ENCODE assay signal across 8 cellular contexts in the genomic region with DNA sequence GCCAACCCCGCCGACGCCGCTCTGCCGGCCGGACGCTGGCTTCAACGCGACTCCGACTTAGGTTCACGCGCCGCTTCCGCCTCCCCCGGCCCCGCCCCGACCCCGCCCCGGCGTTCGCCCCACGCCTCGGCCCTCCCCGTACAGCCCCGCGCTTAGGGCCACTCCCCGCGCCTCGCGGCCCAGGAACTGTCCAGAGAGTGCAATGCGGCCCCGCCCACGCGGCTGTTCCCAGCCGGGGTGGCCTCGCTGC. TPM values are rescaled to one million over a fixed set of nuclear protein-coding genes. Genes with fewer than 3 reads are reported as not detected.
A peak's percentile ranks its signal among the peaks of the same experiment; 100 is the strongest.
DNase-seq lines count a peak whose midpoint lies in the region; ATAC-seq, FAIRE-seq and TF ChIP-seq lines count a peak whose summit lies in the region.

A gene with protein sequence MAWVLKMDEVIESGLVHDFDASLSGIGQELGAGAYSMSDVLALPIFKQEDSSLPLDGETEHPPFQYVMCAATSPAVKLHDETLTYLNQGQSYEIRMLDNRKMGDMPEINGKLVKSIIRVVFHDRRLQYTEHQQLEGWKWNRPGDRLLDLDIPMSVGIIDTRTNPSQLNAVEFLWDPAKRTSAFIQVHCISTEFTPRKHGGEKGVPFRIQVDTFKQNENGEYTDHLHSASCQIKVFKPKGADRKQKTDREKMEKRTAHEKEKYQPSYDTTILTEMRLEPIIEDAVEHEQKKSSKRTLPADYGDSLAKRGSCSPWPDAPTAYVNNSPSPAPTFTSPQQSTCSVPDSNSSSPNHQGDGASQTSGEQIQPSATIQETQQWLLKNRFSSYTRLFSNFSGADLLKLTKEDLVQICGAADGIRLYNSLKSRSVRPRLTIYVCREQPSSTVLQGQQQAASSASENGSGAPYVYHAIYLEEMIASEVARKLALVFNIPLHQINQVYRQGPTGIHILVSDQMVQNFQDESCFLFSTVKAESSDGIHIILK (minus strand): TSS at position 78 of the 250 bp plus-strand sequence. CDS start 557 bp downstream, outside the sequence.

- no peaks in the 10 kb centered on the region for H3K27me3 ChIP-seq in GM12878 (replicated peaks in 1 of 2; ENCODE audit: control insufficient read depth in 2 of 2, insufficient read depth in 2 of 2, low read length in 1 of 2)

- intact Hi-C loops in GM12878 (cut with micrococcal nuclease; ENCODE audit: unreplicated experiment): no loop called here

- no peak for TF ChIP-seq POLR2A in GM12878 (IDR thresholded peaks at IDR 0.05; ENCODE audit: low read depth, low read length)

- no peaks in the 10 kb centered on the region for H3K4me1 ChIP-seq in GM12878 (ENCODE audit: control insufficient read depth, insufficient read depth, low read length)

- no peaks in the 10 kb centered on the region for H3K9me3 Mint-ChIP-seq in immature natural killer cell
- H3K9me3 Mint-ChIP-seq in stimulated activated effector memory CD8-positive, alpha-beta T cell treated with anti-CD3 and anti-CD28 coated beads, Interleukin-12 subunit alpha, Interleukin-12 subunit beta, amount 100 ng/mL, for 72 hours: no peaks in the 10 kb centered on the region

- in situ Hi-C loops in GM12878 (cut with MboI): no loop called here

- H3K4me3 ChIP-seq in LNCaP clone FGC (ENCODE audit: low read depth, low read length) (peak within 1 kb of the TSS; percentile 83), GM12878 (peak within 1 kb of the TSS; percentile 86)

- RAD21 ChIA-PET in GM12878 (lab: Charles Lee; ENCODE audit: unreplicated experiment): interaction anchor here (1.0 to 2.1 kb wide), 4 partner anchors 11 to 359 kb away, joined by 3 to 9 read pairs (median 8); partner anchors contain the start of gene PDCD6IP

- peaks cover 51 to 56% of the 10 kb centered on the region in 2 donors for H3K4me1 Mint-ChIP-seq in immature natural killer cell
- H3K4me1 Mint-ChIP-seq in stimulated activated effector memory CD8-positive, alpha-beta T cell treated with anti-CD3 and anti-CD28 coated beads, Interleukin-12 subunit alpha, Interleukin-12 subunit beta, amount 100 ng/mL, for 72 hours: peaks cover 39% of the 10 kb centered on the region

- peak; percentile 88 for ATAC-seq in GM12878
- no peak for ATAC-seq in stimulated activated effector memory CD8-positive, alpha-beta T cell treated with anti-CD3 and anti-CD28 coated beads, Interleukin-12 subunit alpha, Interleukin-12 subunit beta, amount 100 ng/mL, for 72 hours

- 0% methylated on average over 6 of the region's 36 CpGs for WGBS in GM12878 (ENCODE audit: insufficient coverage, insufficient replicate concordance, low lambda C conversion rate, missing lambda C conversion rate)

- no peak for TF ChIP-seq EP300 in GM12878 (IDR thresholded peaks at IDR 0.05; ENCODE audit: borderline replicate concordance in 1 of 2, control insufficient read depth in 1 of 2, low read depth in 2 of 2, low read length in 2 of 2)

- H3K9me3 ChIP-seq in GM12878 (replicated peaks; ENCODE audit: control insufficient read depth, insufficient read depth, low read length): no peaks in the 10 kb centered on the region

- no TSS peak for BruUV-seq in GM12878 (replicated peaks; lab: Mats Ljungman, UMichigan)

- peak within 1 kb of the TSS; percentile 92 for H3K4me2 ChIP-seq in GM12878 (ENCODE audit: control insufficient read depth, insufficient read depth)

- peaks cover 0 to 4% (median 0%) of the 10 kb centered on the region in 3 donors for H3K36me3 Mint-ChIP-seq in immature natural killer cell
- peaks cover 10% of the 10 kb centered on the region for H3K36me3 Mint-ChIP-seq in stimulated activated effector memory CD8-positive, alpha-beta T cell treated with anti-CD3 and anti-CD28 coated beads, Interleukin-12 subunit alpha, Interleukin-12 subunit beta, amount 100 ng/mL, for 72 hours

- FAIRE-seq in GM12878 (lab: Jason Lieb, UNC): no peak

- CTCF ChIA-PET in GM12878 (lab: Yijun Ruan, JAX): interaction anchor here (0.6 to 3.5 kb wide), 6 partner anchors 13 to 366 kb away, joined by 3 to 19 read pairs (median 4); no protein-coding TSS in a partner anchor

- TF ChIP-seq RAD21 in GM12878 (IDR thresholded peaks at IDR 0.05; ENCODE audit: insufficient read depth, low read depth, low read length): no peak

- SMC1A ChIA-PET in GM12878 (lab: Charles Lee; ENCODE audit: uncharacterized antibody, unreplicated experiment): interaction anchor here (1.3 to 2.4 kb wide), 3 partner anchors 10 to 308 kb away, joined by 3 to 10 read pairs (median 4); no protein-coding TSS in a partner anchor

- H3K79me2 ChIP-seq in GM12878 (ENCODE audit: control insufficient read depth, insufficient read depth, low read length): peaks cover 48% of the 10 kb centered on the region

- H3K27ac Mint-ChIP-seq in immature natural killer cell: peak within 1 kb of the TSS; percentile 100
- H3K27ac Mint-ChIP-seq in stimulated activated effector memory CD8-positive, alpha-beta T cell treated with anti-CD3 and anti-CD28 coated beads, Interleukin-12 subunit alpha, Interleukin-12 subunit beta, amount 100 ng/mL, for 72 hours: peak within 1 kb of the TSS; percentile 100

- H3K4me3 Mint-ChIP-seq in immature natural killer cell: peak within 1 kb of the TSS; percentile 99 to 100 (median 100)
- H3K4me3 Mint-ChIP-seq in stimulated activated effector memory CD8-positive, alpha-beta T cell treated with anti-CD3 and anti-CD28 coated beads, Interleukin-12 subunit alpha, Interleukin-12 subunit beta, amount 100 ng/mL, for 72 hours: peak within 1 kb of the TSS; percentile 100

- H4K20me1 ChIP-seq in GM12878 (ENCODE audit: control insufficient read depth, insufficient read depth): 0 out of 2 replicates have a peak, but pooled peaks cover 2% of the 10 kb centered on the region

- peaks cover 7 to 13% (median 9%) of the 10 kb centered on the region in 3 donors for H3K27me3 Mint-ChIP-seq in immature natural killer cell (ENCODE audit: low read depth in 3 of 3)

- no peaks in the 10 kb centered on the region; a peak in 1 of 4 replicates for H3K36me3 ChIP-seq in GM12878 (ENCODE audit: control insufficient read depth in 2 of 2, insufficient read depth in 2 of 2, low read length in 1 of 2)

- peak within 1 kb of the TSS; percentile 98 for H3K9ac ChIP-seq in GM12878 (ENCODE audit: control insufficient read depth, insufficient read depth, low read length)

- no peak for TF ChIP-seq CTCF in C4-2B (conservative IDR thresholded peaks at IDR 0.05)
- TF ChIP-seq CTCF in LNCaP clone FGC (IDR thresholded peaks at IDR 0.05; ENCODE audit: control insufficient read depth, extremely low read depth, insufficient read depth): no peak
- TF ChIP-seq CTCF in GM12878 (IDR thresholded peaks at IDR 0.05 in 2 of 3, conservative IDR thresholded peaks at IDR 0.05 in 1 of 3; ENCODE audit: control insufficient read depth in 2 of 3, extremely low read depth in 1 of 3, insufficient read depth in 1 of 3, low read depth in 3 of 3, low read length in 3 of 3): no peak

- DNase-seq in LNCaP clone FGC (ENCODE audit: low read depth): no peak
- no peak for DNase-seq in GM12878 (ENCODE audit: low read depth, low spot score)
- no peak for DNase-seq in immature natural killer cell
- DNase-seq in stimulated activated effector memory CD8-positive, alpha-beta T cell treated with anti-CD3 and anti-CD28 coated beads, Interleukin-12 subunit alpha, Interleukin-12 subunit beta, amount 100 ng/mL, for 72 hours (ENCODE audit: low spot score in 2 of 2): peak in 1 of 2 donors; percentile 98
- DNase-seq in NCI-H2227 (lab: John Stamatoyannopoulos, UW; ENCODE audit: unreplicated experiment): no peak
- no peak for DNase-seq in stimulated activated naive CD4-positive, alpha-beta T cell treated with Interleukin-2 at 50 U/mL for 16 hours (lab: John Stamatoyannopoulos, UW)
- DNase-seq in DMS153 (lab: John Stamatoyannopoulos, UW): no peak

- POLR2A ChIA-PET in GM12878 (lab: Charles Lee): interaction anchor here (1.0 to 5.1 kb wide), 7 partner anchors 10 to 863 kb away, joined by 3 to 53 read pairs (median 4); no protein-coding TSS in a partner anchor

- H2AFZ ChIP-seq in GM12878 (ENCODE audit: control insufficient read depth, low read depth, low read length): peak within 1 kb of the TSS; percentile 94

- H3K27ac ChIP-seq in C4-2B (peak within 1 kb of the TSS; percentile 94), GM12878 (ENCODE audit: control insufficient read depth, insufficient read depth) (peak within 1 kb of the TSS; percentile 99)

TF ChIP-seq in GM12878, 131 proteins besides CTCF, POLR2A, EP300 and RAD21 (continues in another document):
- TF ChIP-seq TAF1 (IDR thresholded peaks at IDR 0.05; ENCODE audit: borderline replicate concordance, low read depth, low read length): peak; percentile 64; the same call in 1 of the 2 replicates

RNA-seq across cellular contexts. Expression of the gene that starts here (rescaled TPM):
- 186 and 190 TPM in 2 replicates for total RNA-seq in GM12878 (2013; cell fraction: nucleolus; rRNA removed)
- total RNA-seq in GM12878 (2014; rRNA removed) (55.7 and 60.4 TPM in 2 replicates), GM12878 (2014; rRNA removed; fragmentation: Illumina TruSeq; extraction: Trizol) (44.3 and 49.0 TPM in 2 replicates), GM12878 (2021) (58.5 and 69.1 TPM in 2 replicates)
- polyA plus RNA-seq in GM12878 (2011; ENCODE audit: low read depth): 30.4 TPM
- polyA plus RNA-seq in GM12878 (2011; rRNA removed) (89.3 and 98.6 TPM in 2 replicates), GM12878 (2014; fragmentation: Illumina TruSeq; extraction: Trizol) (93.6 and 110 TPM in 2 replicates), GM12878 (2014; fragmentation: Nextera tagmentation; extraction: Ambion mirVana) (10 to 100 TPM in 1 of 2 experiments, 1 to 10 TPM in 1; 9.8 to 14.4 TPM), GM12878 (2014; rRNA removed) (77.9 and 80.1 TPM in 2 replicates), GM12878 (2016; fragmentation: Nextera tagmentation; extraction: Ambion mirVana) (10 to 100 TPM in 1 of 2 experiments, 1 to 10 TPM in 1; 9.3 to 15.0 TPM), immature natural killer cell (10 to 100 TPM in 2 of 3 donors, 1 to 10 TPM in 1; 9.5 to 12.4 (median 10.3) TPM)
- polyA plus RNA-seq in GM12878 (2011; cell fraction: cytosol; rRNA removed): 50.6 and 51.8 TPM in 2 replicates
- 218 and 240 TPM in 2 replicates for polyA plus RNA-seq in GM12878 (2011; cell fraction: nucleus; rRNA removed)
- polyA plus RNA-seq in GM12878 (2012): 41.9 and 43.7 TPM in 2 replicates
- 58.3 and 102 TPM in 2 replicates for polyA minus RNA-seq in GM12878 (2011; rRNA and poly(A)+ RNA removed)
- polyA minus RNA-seq in GM12878 (2011; cell fraction: cytosol; rRNA and poly(A)+ RNA removed): 18.8 and 30.7 TPM in 2 replicates
- polyA minus RNA-seq in GM12878 (2011; cell fraction: nucleus; rRNA and poly(A)+ RNA removed): 62.7 and 83.5 TPM in 2 replicates
